ENCODE assay signal across 8 cellular contexts in genomic region chr6:160991411-160992322, GRCh38. TPM values are rescaled to one million over a fixed set of nuclear protein-coding genes. Genes with fewer than 3 reads are reported as not detected.
A peak's percentile ranks its signal among the peaks of the same experiment; 100 is the strongest.
DNase-seq lines count a peak whose midpoint lies in the region; ATAC-seq and TF ChIP-seq lines count a peak whose summit lies in the region.

A gene with protein sequence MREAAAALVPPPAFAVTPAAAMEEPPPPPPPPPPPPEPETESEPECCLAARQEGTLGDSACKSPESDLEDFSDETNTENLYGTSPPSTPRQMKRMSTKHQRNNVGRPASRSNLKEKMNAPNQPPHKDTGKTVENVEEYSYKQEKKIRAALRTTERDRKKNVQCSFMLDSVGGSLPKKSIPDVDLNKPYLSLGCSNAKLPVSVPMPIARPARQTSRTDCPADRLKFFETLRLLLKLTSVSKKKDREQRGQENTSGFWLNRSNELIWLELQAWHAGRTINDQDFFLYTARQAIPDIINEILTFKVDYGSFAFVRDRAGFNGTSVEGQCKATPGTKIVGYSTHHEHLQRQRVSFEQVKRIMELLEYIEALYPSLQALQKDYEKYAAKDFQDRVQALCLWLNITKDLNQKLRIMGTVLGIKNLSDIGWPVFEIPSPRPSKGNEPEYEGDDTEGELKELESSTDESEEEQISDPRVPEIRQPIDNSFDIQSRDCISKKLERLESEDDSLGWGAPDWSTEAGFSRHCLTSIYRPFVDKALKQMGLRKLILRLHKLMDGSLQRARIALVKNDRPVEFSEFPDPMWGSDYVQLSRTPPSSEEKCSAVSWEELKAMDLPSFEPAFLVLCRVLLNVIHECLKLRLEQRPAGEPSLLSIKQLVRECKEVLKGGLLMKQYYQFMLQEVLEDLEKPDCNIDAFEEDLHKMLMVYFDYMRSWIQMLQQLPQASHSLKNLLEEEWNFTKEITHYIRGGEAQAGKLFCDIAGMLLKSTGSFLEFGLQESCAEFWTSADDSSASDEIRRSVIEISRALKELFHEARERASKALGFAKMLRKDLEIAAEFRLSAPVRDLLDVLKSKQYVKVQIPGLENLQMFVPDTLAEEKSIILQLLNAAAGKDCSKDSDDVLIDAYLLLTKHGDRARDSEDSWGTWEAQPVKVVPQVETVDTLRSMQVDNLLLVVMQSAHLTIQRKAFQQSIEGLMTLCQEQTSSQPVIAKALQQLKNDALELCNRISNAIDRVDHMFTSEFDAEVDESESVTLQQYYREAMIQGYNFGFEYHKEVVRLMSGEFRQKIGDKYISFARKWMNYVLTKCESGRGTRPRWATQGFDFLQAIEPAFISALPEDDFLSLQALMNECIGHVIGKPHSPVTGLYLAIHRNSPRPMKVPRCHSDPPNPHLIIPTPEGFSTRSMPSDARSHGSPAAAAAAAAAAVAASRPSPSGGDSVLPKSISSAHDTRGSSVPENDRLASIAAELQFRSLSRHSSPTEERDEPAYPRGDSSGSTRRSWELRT (N-terminal part only) (plus strand): TSS chr6:160991769. CDS start chr6:160991932, 163 bp downstream.

- intact Hi-C loops in activated CD4-positive, alpha-beta T cell treated with anti-CD3 and anti-CD28 coated beads, Interleukin-2, amount 10 ng/mL, durations not matched to agents 24 days and 14 days (cut with micrococcal nuclease) = loop anchor here (1.0 to 10.0 kb wide), 8 partner anchors 46 to 1736 kb away; partner anchors contain the start of genes AGPAT4, PACRG and PRKN
- intact Hi-C loops in left lung (cut with DNase I) = no loop called here

- DNase-seq in AG10803 (ENCODE audit: low read depth) (peak; percentile 86), NCI-H460 (ENCODE audit: extremely low read depth, low read depth) (peak; percentile 44), cortex of kidney (lab: John Stamatoyannopoulos, UW) (peak; percentile 55), left lung (peak; percentile 82 to 95)
- DNase-seq in activated CD4-positive, alpha-beta T cell treated with anti-CD3 and anti-CD28 coated beads, Interleukin-2, amount 10 ng/mL, durations not matched to agents 24 days and 14 days = peak; percentile 95
- DNase-seq in stimulated activated CD4-positive, alpha-beta T cell treated with anti-CD3 and anti-CD28 coated beads, Interleukin-2, amount 100 ng/mL, for 48 hours = peak; percentile 74 to 78

- peaks cover 16% of the 10 kb centered on the region for H3K27me3 Mint-ChIP-seq in activated CD4-positive, alpha-beta T cell treated with anti-CD3 and anti-CD28 coated beads, Interleukin-2, amount 10 ng/mL, durations not matched to agents 24 days and 14 days

- H3K4me3 Mint-ChIP-seq in activated CD4-positive, alpha-beta T cell treated with anti-CD3 and anti-CD28 coated beads, Interleukin-2, amount 10 ng/mL, durations not matched to agents 24 days and 14 days = peak within 1 kb of the TSS; percentile 98

- H3K27me3 ChIP-seq in left lung = no peaks in the 10 kb centered on the region

- no peaks in the 10 kb centered on the region for H3K9me3 ChIP-seq in left lung

- peak; percentile 41 for ATAC-seq in GM18870 (IDR thresholded peaks at IDR 0.05; ENCODE audit: unreplicated experiment)
- ATAC-seq in HG03103 (IDR thresholded peaks at IDR 0.05; ENCODE audit: low read depth, unreplicated experiment) = peak; percentile 68
- peak; percentile 93 for ATAC-seq in left lung

- peaks cover 19% of the 10 kb centered on the region for H3K4me1 Mint-ChIP-seq in activated CD4-positive, alpha-beta T cell treated with anti-CD3 and anti-CD28 coated beads, Interleukin-2, amount 10 ng/mL, durations not matched to agents 24 days and 14 days

- peak within 1 kb of the TSS; percentile 84 for H3K4me3 ChIP-seq in AG10803 (ENCODE audit: low read length)
- peak within 1 kb of the TSS; percentile 88 to 97 for H3K4me3 ChIP-seq in left lung

- H3K27ac ChIP-seq in left lung = peak within 1 kb of the TSS; percentile 91 to 96

- TF ChIP-seq CTCF in AG10803 (conservative IDR thresholded peaks at IDR 0.05; ENCODE audit: low read length) = no peak
- TF ChIP-seq CTCF in left lung (IDR thresholded peaks at IDR 0.05) = no peak

- H3K36me3 Mint-ChIP-seq in activated CD4-positive, alpha-beta T cell treated with anti-CD3 and anti-CD28 coated beads, Interleukin-2, amount 10 ng/mL, durations not matched to agents 24 days and 14 days (ENCODE audit: low read depth) = peaks cover 6% of the 10 kb centered on the region

- H3K27ac Mint-ChIP-seq in activated CD4-positive, alpha-beta T cell treated with anti-CD3 and anti-CD28 coated beads, Interleukin-2, amount 10 ng/mL, durations not matched to agents 24 days and 14 days = peak within 1 kb of the TSS; percentile 94

- no peaks in the 10 kb centered on the region for H3K36me3 ChIP-seq in left lung

- H3K9me3 Mint-ChIP-seq in activated CD4-positive, alpha-beta T cell treated with anti-CD3 and anti-CD28 coated beads, Interleukin-2, amount 10 ng/mL, durations not matched to agents 24 days and 14 days = peaks cover 2% of the 10 kb centered on the region

- peaks cover 3 to 36% of the 10 kb centered on the region in 2 donors for H3K4me1 ChIP-seq in left lung

RNA-seq across cellular contexts. Expression of the gene that starts here (rescaled TPM):
- total RNA-seq in NCI-H460 (2014; rRNA removed; shearing (Covaris generic)) = 12.2 and 12.7 TPM in 2 replicates
- polyA plus RNA-seq in NCI-H460 (2014; cell fraction: nucleus; rRNA removed) = 19.1 and 36.6 TPM in 2 replicates
- 41.0 and 50.4 TPM in 2 replicates for total RNA-seq in activated CD4-positive, alpha-beta T cell treated with anti-CD3 and anti-CD28 coated beads, Interleukin-2, amount 10 ng/mL, durations not matched to agents 24 days and 14 days
- total RNA-seq in left lung = 10 to 100 TPM; 35.6 to 47.5 TPM

Comparison
In these comparisons a context has a peak if more than half of its experiments do, and no peak if none do; other contexts are left out.
1. Peak in every context shown above with its lines: DNase-seq, ATAC-seq, H3K4me3 ChIP-seq and H3K27ac ChIP-seq.
2. DNase-seq: peak in every context shown above with its lines; median percentile 95 in activated CD4-positive, alpha-beta T cell treated with anti-CD3 and anti-CD28 coated beads, Interleukin-2, amount 10 ng/mL, durations not matched to agents 24 days and 14 days; 88 in left lung; 86 in AG10803; 76 in stimulated activated CD4-positive, alpha-beta T cell treated with anti-CD3 and anti-CD28 coated beads, Interleukin-2, amount 100 ng/mL, for 48 hours; 55 in cortex of kidney; 44 in NCI-H460.
3. ATAC-seq: peak in every context shown above with its lines; median percentile 93 in left lung; 68 in HG03103; 41 in GM18870.